1 cellular context compared by ENCODE assay signal in the genomic region with DNA sequence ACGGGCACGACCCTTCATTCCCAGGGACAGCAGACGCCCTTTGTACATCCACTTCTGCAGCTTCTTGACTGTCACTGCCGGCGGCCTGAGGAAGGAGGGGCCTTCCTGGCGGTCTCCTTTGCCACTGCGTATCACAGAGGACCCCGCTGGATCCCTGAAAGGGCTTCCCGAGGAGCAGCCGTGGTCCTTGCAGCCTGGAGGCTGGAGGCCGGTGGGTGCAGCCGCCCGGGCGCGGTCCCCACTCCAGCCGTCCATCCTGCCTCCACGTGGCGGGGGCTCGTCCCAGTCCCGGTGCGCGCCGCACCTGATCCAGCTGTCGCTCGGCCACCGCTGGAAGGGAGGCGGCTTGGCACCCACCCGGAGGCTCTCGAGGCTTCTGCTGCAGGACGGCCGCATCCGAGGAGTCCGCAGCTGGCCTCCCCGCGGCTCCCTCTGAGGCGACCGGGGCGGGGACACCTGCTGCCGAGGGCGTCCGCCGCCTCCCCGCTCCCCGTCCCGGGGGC.
TF ChIP-seq lines count a peak whose summit lies in the region.

No MANE protein-coding gene starts in this region.

TF ChIP-seq in GM23338, 12 proteins besides CTCF, POLR2A, EP300 and RAD21 (continued from another document):
- TF ChIP-seq, protein P1, sequence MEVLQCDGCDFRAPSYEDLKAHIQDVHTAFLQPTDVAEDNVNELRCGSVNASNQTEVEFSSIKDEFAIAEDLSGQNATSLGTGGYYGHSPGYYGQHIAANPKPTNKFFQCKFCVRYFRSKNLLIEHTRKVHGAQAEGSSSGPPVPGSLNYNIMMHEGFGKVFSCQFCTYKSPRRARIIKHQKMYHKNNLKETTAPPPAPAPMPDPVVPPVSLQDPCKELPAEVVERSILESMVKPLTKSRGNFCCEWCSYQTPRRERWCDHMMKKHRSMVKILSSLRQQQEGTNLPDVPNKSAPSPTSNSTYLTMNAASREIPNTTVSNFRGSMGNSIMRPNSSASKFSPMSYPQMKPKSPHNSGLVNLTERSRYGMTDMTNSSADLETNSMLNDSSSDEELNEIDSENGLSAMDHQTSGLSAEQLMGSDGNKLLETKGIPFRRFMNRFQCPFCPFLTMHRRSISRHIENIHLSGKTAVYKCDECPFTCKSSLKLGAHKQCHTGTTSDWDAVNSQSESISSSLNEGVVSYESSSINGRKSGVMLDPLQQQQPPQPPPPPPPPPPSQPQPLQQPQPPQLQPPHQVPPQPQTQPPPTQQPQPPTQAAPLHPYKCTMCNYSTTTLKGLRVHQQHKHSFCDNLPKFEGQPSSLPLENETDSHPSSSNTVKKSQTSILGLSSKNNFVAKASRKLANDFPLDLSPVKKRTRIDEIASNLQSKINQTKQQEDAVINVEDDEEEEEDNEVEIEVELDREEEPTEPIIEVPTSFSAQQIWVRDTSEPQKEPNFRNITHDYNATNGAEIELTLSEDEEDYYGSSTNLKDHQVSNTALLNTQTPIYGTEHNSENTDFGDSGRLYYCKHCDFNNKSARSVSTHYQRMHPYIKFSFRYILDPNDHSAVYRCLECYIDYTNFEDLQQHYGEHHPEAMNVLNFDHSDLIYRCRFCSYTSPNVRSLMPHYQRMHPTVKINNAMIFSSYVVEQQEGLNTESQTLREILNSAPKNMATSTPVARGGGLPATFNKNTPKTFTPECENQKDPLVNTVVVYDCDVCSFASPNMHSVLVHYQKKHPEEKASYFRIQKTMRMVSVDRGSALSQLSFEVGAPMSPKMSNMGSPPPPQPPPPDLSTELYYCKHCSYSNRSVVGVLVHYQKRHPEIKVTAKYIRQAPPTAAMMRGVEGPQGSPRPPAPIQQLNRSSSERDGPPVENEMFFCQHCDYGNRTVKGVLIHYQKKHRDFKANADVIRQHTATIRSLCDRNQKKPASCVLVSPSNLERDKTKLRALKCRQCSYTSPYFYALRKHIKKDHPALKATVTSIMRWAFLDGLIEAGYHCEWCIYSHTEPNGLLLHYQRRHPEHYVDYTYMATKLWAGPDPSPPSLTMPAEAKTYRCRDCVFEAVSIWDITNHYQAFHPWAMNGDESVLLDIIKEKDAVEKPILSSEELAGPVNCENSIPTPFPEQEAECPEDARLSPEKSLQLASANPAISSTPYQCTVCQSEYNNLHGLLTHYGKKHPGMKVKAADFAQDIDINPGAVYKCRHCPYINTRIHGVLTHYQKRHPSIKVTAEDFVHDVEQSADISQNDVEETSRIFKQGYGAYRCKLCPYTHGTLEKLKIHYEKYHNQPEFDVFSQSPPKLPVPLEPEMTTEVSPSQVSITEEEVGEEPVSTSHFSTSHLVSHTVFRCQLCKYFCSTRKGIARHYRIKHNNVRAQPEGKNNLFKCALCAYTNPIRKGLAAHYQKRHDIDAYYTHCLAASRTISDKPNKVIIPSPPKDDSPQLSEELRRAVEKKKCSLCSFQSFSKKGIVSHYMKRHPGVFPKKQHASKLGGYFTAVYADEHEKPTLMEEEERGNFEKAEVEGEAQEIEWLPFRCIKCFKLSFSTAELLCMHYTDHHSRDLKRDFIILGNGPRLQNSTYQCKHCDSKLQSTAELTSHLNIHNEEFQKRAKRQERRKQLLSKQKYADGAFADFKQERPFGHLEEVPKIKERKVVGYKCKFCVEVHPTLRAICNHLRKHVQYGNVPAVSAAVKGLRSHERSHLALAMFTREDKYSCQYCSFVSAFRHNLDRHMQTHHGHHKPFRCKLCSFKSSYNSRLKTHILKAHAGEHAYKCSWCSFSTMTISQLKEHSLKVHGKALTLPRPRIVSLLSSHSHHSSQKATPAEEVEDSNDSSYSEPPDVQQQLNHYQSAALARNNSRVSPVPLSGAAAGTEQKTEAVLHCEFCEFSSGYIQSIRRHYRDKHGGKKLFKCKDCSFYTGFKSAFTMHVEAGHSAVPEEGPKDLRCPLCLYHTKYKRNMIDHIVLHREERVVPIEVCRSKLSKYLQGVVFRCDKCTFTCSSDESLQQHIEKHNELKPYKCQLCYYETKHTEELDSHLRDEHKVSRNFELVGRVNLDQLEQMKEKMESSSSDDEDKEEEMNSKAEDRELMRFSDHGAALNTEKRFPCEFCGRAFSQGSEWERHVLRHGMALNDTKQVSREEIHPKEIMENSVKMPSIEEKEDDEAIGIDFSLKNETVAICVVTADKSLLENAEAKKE (CRISPR knock-in tag; IDR thresholded peaks at IDR 0.05), result no peak
- TF ChIP-seq JUNB (IDR thresholded peaks at IDR 0.05; ENCODE audit: unreplicated experiment), result no peak
